21 cellular contexts compared by ENCODE assay signal in the genomic region with DNA sequence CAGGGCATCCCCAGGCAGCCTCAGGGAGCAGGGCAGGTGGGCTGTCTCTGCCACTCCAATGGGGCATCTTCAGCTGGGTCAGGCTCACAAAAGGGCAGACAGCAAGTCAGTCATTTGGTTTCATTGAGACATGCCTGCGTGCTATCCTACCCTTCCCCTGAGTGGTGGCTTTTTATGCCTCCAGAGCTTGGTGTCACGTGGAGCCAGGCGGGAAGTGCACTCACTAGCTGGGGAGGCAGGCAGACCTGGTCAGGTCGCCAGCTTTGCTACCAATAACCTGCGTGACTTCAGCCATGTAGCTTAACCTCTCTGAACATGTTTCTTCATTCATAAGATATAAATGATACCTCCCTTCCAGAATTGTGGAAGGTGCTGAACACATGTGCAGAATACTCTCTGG.
"Had no signal": no experiment of that assay in that cellular context is flagged by ENCODE, and none has a peak within 500 bp of the region (broad histone marks: within the 10 kb centered on the region; RNA-seq: fewer than 3 reads in every experiment).

No MANE protein-coding gene starts in this region.

- H3K27ac Mint-ChIP-seq: naive thymus-derived CD8-positive, alpha-beta T cell; nephron progenitor cell; progenitor cell of endocrine pancreas; stimulated activated effector memory CD8-positive, alpha-beta T cell treated with anti-CD3 and anti-CD28 coated beads, Interleukin-12 subunit alpha, Interleukin-12 subunit beta, amount 100 ng/mL, for 72 hours; type B pancreatic cell had no signal

- H3K9me3 ChIP-seq: lower lobe of right lung, ovary, stomach, thyroid gland had no signal

- H3K36me3 ChIP-seq: lower lobe of right lung, ovary, stomach, thyroid gland had no signal

- H3K36me3 Mint-ChIP-seq: stimulated activated effector memory CD8-positive, alpha-beta T cell treated with anti-CD3 and anti-CD28 coated beads, Interleukin-12 subunit alpha, Interleukin-12 subunit beta, amount 100 ng/mL, for 72 hours had no signal

- DNase-seq: dorsolateral prefrontal cortex; effector CD4-positive, alpha-beta T cell; hypothalamus; left ventricle myocardium superior; lower lobe of right lung; naive thymus-derived CD8-positive, alpha-beta T cell; nephron progenitor cell; occipital lobe; ovary; stimulated activated CD4-positive, alpha-beta T cell treated with anti-CD3 and anti-CD28 coated beads, Interleukin-2, amount 100 ng/mL, for 24 hours; stimulated activated CD4-positive, alpha-beta T cell treated with anti-CD3 and anti-CD28 coated beads, Interleukin-4, amount 100 ng/mL, for 24 hours; stimulated activated naive CD4-positive, alpha-beta T cell treated with Interleukin-2 at 50 U/mL for 16 hours; stomach; thyroid gland had no signal

- H3K27me3 ChIP-seq: ovary, stomach, thyroid gland had no signal

- FAIRE-seq: colon, frontal cortex, keratinocyte had no signal

- H3K4me3 Mint-ChIP-seq: naive thymus-derived CD8-positive, alpha-beta T cell; nephron progenitor cell; stimulated activated effector memory CD8-positive, alpha-beta T cell treated with anti-CD3 and anti-CD28 coated beads, Interleukin-12 subunit alpha, Interleukin-12 subunit beta, amount 100 ng/mL, for 72 hours; type B pancreatic cell had no signal

- H3K27me3 Mint-ChIP-seq: progenitor cell of endocrine pancreas, type B pancreatic cell had no signal

- H3K9me3 Mint-ChIP-seq: stimulated activated effector memory CD8-positive, alpha-beta T cell treated with anti-CD3 and anti-CD28 coated beads, Interleukin-12 subunit alpha, Interleukin-12 subunit beta, amount 100 ng/mL, for 72 hours had no signal

- H3K27ac ChIP-seq: dorsolateral prefrontal cortex, lower lobe of right lung, ovary, stomach, thyroid gland had no signal

- H3K4me3 ChIP-seq: dorsolateral prefrontal cortex, lower lobe of right lung, ovary, stomach, thyroid gland had no signal

- ATAC-seq: left ventricle myocardium superior; lower lobe of right lung; naive thymus-derived CD8-positive, alpha-beta T cell; sciatic nerve; stimulated activated effector memory CD8-positive, alpha-beta T cell treated with anti-CD3 and anti-CD28 coated beads, Interleukin-12 subunit alpha, Interleukin-12 subunit beta, amount 100 ng/mL, for 72 hours had no signal
